Comparison of ENCODE assay signal across 8 cellular contexts in the genomic region with DNA sequence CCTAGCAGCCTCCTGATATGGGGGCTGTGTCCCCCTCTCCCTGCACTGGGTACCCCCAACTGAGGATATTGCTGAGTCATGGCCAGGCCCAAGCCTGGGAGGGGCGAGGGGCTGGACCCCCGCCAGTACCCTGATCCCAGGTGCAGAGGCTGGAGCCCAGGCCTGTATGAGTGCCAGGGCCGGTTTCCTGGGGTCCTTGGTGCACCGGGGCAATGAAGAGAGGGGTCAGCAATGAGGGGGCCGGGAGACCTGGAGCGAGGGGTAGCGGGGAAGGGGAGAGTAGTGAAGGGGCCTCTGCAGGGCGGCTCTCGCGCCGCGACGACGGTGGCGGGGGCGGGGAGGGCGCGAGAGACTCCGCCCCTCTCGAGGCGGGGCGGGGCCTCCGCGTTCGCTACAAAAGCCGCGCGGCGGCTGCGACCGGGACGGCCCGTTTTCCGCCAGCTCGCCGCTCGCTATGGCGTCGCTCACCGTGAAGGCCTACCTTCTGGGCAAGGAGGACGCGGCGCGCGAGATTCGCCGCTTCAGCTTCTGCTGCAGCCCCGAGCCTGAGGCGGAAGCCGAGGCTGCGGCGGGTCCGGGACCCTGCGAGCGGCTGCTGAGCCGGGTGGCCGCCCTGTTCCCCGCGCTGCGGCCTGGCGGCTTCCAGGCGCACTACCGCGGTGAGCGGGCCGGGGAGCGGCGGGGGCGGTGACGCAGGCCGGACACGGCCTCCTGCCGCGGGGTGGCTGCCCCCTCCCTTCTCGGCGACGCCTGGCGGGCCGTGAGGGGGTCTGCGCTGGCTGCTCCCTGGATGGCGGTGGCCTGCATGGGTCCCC. TPM values are rescaled to one million over a fixed set of nuclear protein-coding genes. Genes with fewer than 3 reads are reported as not detected.
A peak's percentile ranks its signal among the peaks of the same experiment; 100 is the strongest.
DNase-seq lines count a peak whose midpoint lies in the region; ATAC-seq and TF ChIP-seq lines count a peak whose summit lies in the region.

SQSTM1 (plus strand) TSS at position 423 of the 815 bp plus-strand sequence; CDS start at position 455, 32 bp downstream.

- POLR2A ChIA-PET in activated CD8-positive, alpha-beta T cell treated with anti-CD3 and anti-CD28 coated beads for 36 hours (lab: Charles Lee): interaction anchor here (1.2 to 4.1 kb wide), 5 partner anchors 8 to 197 kb away, joined by 4 to 25 read pairs (median 6); partner anchors contain the start of genes HNRNPH1 and MGAT4B

- peak within 1 kb of the TSS; percentile 94 for H3K27ac Mint-ChIP-seq in activated CD8-positive, alpha-beta T cell treated with anti-CD3 and anti-CD28 coated beads for 36 hours

- peaks cover 78% of the 10 kb centered on the region for H3K4me1 ChIP-seq in lower lobe of right lung

- intact Hi-C loops in activated CD8-positive, alpha-beta T cell treated with anti-CD3 and anti-CD28 coated beads for 36 hours (cut with micrococcal nuclease): no loop called here
- intact Hi-C loops in lower lobe of right lung (cut with DNase I): no loop called here

- H3K36me3 Mint-ChIP-seq in activated CD8-positive, alpha-beta T cell treated with anti-CD3 and anti-CD28 coated beads for 36 hours (ENCODE audit: low read depth): peaks cover 32% of the 10 kb centered on the region

- peak within 1 kb of the TSS; percentile 100 for H3K27ac ChIP-seq in lower lobe of right lung

- CTCF ChIA-PET in activated CD8-positive, alpha-beta T cell treated with anti-CD3 and anti-CD28 coated beads for 36 hours (lab: Charles Lee): interaction anchor here (1.2 to 1.7 kb wide), 4 partner anchors 9 to 57 kb away, joined by 3 to 7 read pairs (median 4); no protein-coding TSS in a partner anchor

- peaks cover 38% of the 10 kb centered on the region for H3K36me3 ChIP-seq in lower lobe of right lung

- peak; percentile 51 for ATAC-seq in GM18868 (IDR thresholded peaks at IDR 0.05; ENCODE audit: unreplicated experiment)
- ATAC-seq in HG03097 (IDR thresholded peaks at IDR 0.05; ENCODE audit: low FRiP score, unreplicated experiment): peak; percentile 34
- ATAC-seq in activated CD8-positive, alpha-beta T cell treated with anti-CD3 and anti-CD28 coated beads for 36 hours: peak; percentile 60
- peak; percentile 78 to 85 for ATAC-seq in lower lobe of right lung

- no peaks in the 10 kb centered on the region for H3K9me3 ChIP-seq in lower lobe of right lung

- no peaks in the 10 kb centered on the region for H3K27me3 Mint-ChIP-seq in activated CD8-positive, alpha-beta T cell treated with anti-CD3 and anti-CD28 coated beads for 36 hours

- peak within 1 kb of the TSS; percentile 61 for H3K4me3 ChIP-seq in AG09309 (ENCODE audit: control insufficient read depth, low read depth, low read length)
- peak within 1 kb of the TSS; percentile 97 for H3K4me3 ChIP-seq in lower lobe of right lung

- no peaks in the 10 kb centered on the region for H3K9me3 Mint-ChIP-seq in activated CD8-positive, alpha-beta T cell treated with anti-CD3 and anti-CD28 coated beads for 36 hours

- peaks cover 43% of the 10 kb centered on the region for H3K4me1 Mint-ChIP-seq in activated CD8-positive, alpha-beta T cell treated with anti-CD3 and anti-CD28 coated beads for 36 hours (ENCODE audit: low read depth)

- H3K4me3 Mint-ChIP-seq in activated CD8-positive, alpha-beta T cell treated with anti-CD3 and anti-CD28 coated beads for 36 hours: peak within 1 kb of the TSS; percentile 94

- no peak for DNase-seq in AG09309 (ENCODE audit: low read depth)
- DNase-seq in NCI-H526 treated with DMSO at 0.1 percent for 48 hours (lab: John Stamatoyannopoulos, UW): peak; percentile 20
- DNase-seq in activated CD8-positive, alpha-beta T cell treated with anti-CD3 and anti-CD28 coated beads for 36 hours: peak; percentile 79
- peak; percentile 76 for DNase-seq in effector CD4-positive, alpha-beta T cell
- peak; percentile 88 for DNase-seq in lower lobe of right lung
- peak; percentile 60 to 83 (median 80) for DNase-seq in stimulated activated CD4-positive, alpha-beta T cell treated with anti-CD3 and anti-CD28 coated beads, TNF-alpha, amount 100 ng/mL, for 1 hour (ENCODE audit: low read depth in 3 of 3, low spot score in 1 of 3)

- TF ChIP-seq CTCF in AG09309 (IDR thresholded peaks at IDR 0.05; ENCODE audit: control insufficient read depth, insufficient read depth, low read depth, low read length, missing control alignments) (no peak), lower lobe of right lung (IDR thresholded peaks at IDR 0.05) (peak; percentile 23)
- peak; percentile 64 for TF ChIP-seq CTCF in activated CD8-positive, alpha-beta T cell treated with anti-CD3 and anti-CD28 coated beads for 36 hours (IDR thresholded peaks at IDR 0.05)

- H3K27me3 ChIP-seq in lower lobe of right lung (ENCODE audit: low read depth): no peaks in the 10 kb centered on the region

RNA-seq across cellular contexts. Expression of gene SQSTM1, which starts in this region (rescaled TPM):
- total RNA-seq in activated CD8-positive, alpha-beta T cell treated with anti-CD3 and anti-CD28 coated beads for 36 hours: 100 to 1,000 TPM; 105 to 123 TPM
- total RNA-seq in lower lobe of right lung: 450 TPM
